In the genomic region with DNA sequence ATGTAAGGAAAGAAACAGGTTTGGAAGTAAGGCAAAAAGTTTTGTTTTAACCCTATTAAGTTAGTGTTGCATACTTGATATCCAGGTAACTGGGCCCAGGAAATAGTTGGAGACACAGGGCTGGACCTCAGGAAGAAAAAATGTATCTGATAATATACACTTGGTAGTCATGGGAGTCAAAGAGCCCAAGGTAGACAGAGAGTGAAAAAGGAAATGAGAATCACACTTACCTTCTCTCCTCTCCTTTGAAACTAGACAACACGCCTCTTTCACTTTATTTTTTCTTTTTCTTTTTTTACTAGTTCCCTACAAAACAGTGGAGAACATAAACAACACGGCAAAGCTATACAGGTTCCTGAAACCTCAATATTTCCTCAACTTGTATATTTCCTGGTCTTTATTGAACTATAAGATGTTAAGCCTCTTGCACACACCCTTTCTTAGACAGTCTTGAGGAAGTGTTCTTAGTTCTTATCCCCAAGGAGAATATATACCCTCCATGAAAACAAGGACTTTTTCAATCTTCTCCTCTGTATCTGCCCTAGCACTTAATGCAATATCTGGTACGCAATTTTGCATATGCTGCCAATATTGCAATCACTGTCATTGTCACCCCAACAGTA, we compare ENCODE assay signal across 1 cellular context.
TF ChIP-seq lines count a peak whose summit lies in the region.

No MANE protein-coding gene starts in this region.

TF ChIP-seq in A549, 52 proteins besides CTCF, POLR2A, EP300 and RAD21 (continued from another document):
- no peak for TF ChIP-seq HMGXB4 (CRISPR knock-in tag; IDR thresholded peaks at IDR 0.05; ENCODE audit: borderline replicate concordance)
